Comparison of ENCODE assay signal across 17 cellular contexts in genomic region chr4:159013692-159014091, GRCh38.
"Had no signal": no experiment of that assay in that cellular context is flagged by ENCODE, and none has a peak within 500 bp of the region (broad histone marks: within the 10 kb centered on the region; RNA-seq: fewer than 3 reads in every experiment).

No MANE protein-coding gene starts in this region.

- H3K27ac ChIP-seq: dorsolateral prefrontal cortex, psoas muscle, skin epidermis, spleen, thoracic aorta, tibial nerve, upper lobe of left lung had no signal

- H3K36me3 ChIP-seq: spleen, thoracic aorta, tibial nerve, upper lobe of left lung had no signal

- H3K4me3 ChIP-seq: dorsolateral prefrontal cortex, psoas muscle, skin epidermis, spleen, thoracic aorta, tibial nerve, upper lobe of left lung had no signal

- H3K27me3 ChIP-seq: dorsolateral prefrontal cortex, spleen, tibial nerve, upper lobe of left lung had no signal

- DNase-seq: dorsolateral prefrontal cortex; effector CD4-positive, alpha-beta T cell; mesenchymal stem cell; midbrain; naive thymus-derived CD4-positive, alpha-beta T cell; nephron progenitor cell; nucleus accumbens; psoas muscle; right cardiac atrium; spleen; stimulated activated CD4-positive, alpha-beta T cell treated with anti-CD3 and anti-CD28 coated beads, Interleukin-4, amount 100 ng/mL, for 4 hours; stimulated activated naive CD8-positive, alpha-beta T cell treated with anti-CD3 and anti-CD28 coated beads, Interleukin-15, Interleukin-2, amounts not matched to agents 100 U/mL and 50 U/mL, for 24 hours; upper lobe of left lung had no signal

- H3K9me3 ChIP-seq: psoas muscle, spleen, thoracic aorta, tibial nerve, upper lobe of left lung had no signal

- ATAC-seq: naive thymus-derived CD4-positive, alpha-beta T cell; psoas muscle; right cardiac atrium; stimulated activated memory B cell treated with anti-CD40 and anti-IgM and Interleukin-4, amounts not matched to agents 10 μg/mL and 1 μg/mL and 100 μg/mL, for 72 hours; stimulated activated naive CD8-positive, alpha-beta T cell treated with anti-CD3 and anti-CD28 coated beads, Interleukin-15, Interleukin-2, amounts not matched to agents 100 U/mL and 50 U/mL, for 24 hours had no signal
